13 cellular contexts compared by ENCODE assay signal in genomic region chr12:24852420-24852819, GRCh38.
DNase-seq lines count a peak whose midpoint lies in the region; ATAC-seq, FAIRE-seq and TF ChIP-seq lines count a peak whose summit lies in the region.
"Had no signal": no experiment of that assay in that cellular context is flagged by ENCODE, and none has a peak within 500 bp of the region (broad histone marks: within the 10 kb centered on the region; RNA-seq: fewer than 3 reads in every experiment).

No MANE protein-coding gene starts in this region.

- BruUV-seq in Panc1 (replicated peaks; lab: Mats Ljungman, UMichigan): no TSS peak

- CTCF ChIA-PET in GM10248 (lab: Yijun Ruan, JAX) (interaction anchor here (0.6 to 8.4 kb wide), 15 partner anchors 7 to 276 kb away, joined by 3 to 57 read pairs (median 3); no protein-coding TSS in a partner anchor), Panc1 (lab: Charles Lee) (interaction anchor here (0.6 kb wide), 1 partner anchor 38 kb away, joined by 3 read pairs; no protein-coding TSS in a partner anchor)

- intact Hi-C loops in Panc1 (cut with micrococcal nuclease; ENCODE audit: unreplicated experiment): loop anchor here (10.0 kb wide), 1 partner anchor 282 kb away; no protein-coding TSS in a partner anchor

- TF ChIP-seq CTCF in GM10248 (IDR thresholded peaks at IDR 0.05; ENCODE audit: control extremely low read depth, extremely low read depth, low read depth, missing control alignments): peak; percentile 26
- TF ChIP-seq CTCF in Panc1 (IDR thresholded peaks at IDR 0.05): peak; percentile 61; the same call in 1 of the 2 replicates

- H3K9me3 ChIP-seq in Panc1 (ENCODE audit: control insufficient read depth, insufficient read depth, low read depth, low read length): no peaks in the 10 kb centered on the region
- H3K9me3 ChIP-seq: tibial artery had no signal

- H3K27me3 ChIP-seq in Panc1 (ENCODE audit: control insufficient read depth, insufficient read depth, low read length): peaks cover 8% of the 10 kb centered on the region; the same call in 1 of the 2 replicates
- H3K27me3 ChIP-seq: tibial artery had no signal

- no peaks in the 10 kb centered on the region for H3K36me3 ChIP-seq in Panc1 (ENCODE audit: control insufficient read depth, insufficient read depth, low read length)
- H3K36me3 ChIP-seq: tibial artery had no signal

- peak; percentile 30 for FAIRE-seq in islet of Langerhans (lab: Jason Lieb, UNC)
- FAIRE-seq: frontal cortex had no signal

- H3K27ac ChIP-seq in Panc1 (ENCODE audit: low read length): no peak overlapping the region
- H3K27ac ChIP-seq: tibial artery had no signal

- POLR2A ChIA-PET in GM10248 (lab: Yijun Ruan, JAX) (no interaction called here), Panc1 (lab: Charles Lee) (no interaction called here)

- no peaks in the 10 kb centered on the region for H3K4me1 ChIP-seq in Panc1 (ENCODE audit: control insufficient read depth, insufficient read depth, low read length)
- H3K4me1 ChIP-seq: tibial artery had no signal

- no peak overlapping the region for H3K4me3 ChIP-seq in Panc1 (ENCODE audit: low read depth in 2 of 2, low read length in 2 of 2)
- H3K4me3 ChIP-seq: tibial artery had no signal

- ATAC-seq in Panc1 (no peak), GM18909 (IDR thresholded peaks at IDR 0.05; ENCODE audit: poor library complexity, unreplicated experiment) (no peak), GM19351 (IDR thresholded peaks at IDR 0.05; ENCODE audit: unreplicated experiment) (no peak)

- in situ Hi-C loops in ACHN (cut with HindIII; ENCODE audit: low pct_ligation_motif_present, low pct_unique_long_range_greater_than_20kb, low sequenced_read_pairs): no loop called here
- in situ Hi-C loops in Panc1 (cut with HindIII; ENCODE audit: low pct_unique_long_range_greater_than_20kb, low sequenced_read_pairs): no loop called here

- DNase-seq in ACHN (peak; percentile 41), GM10248 (ENCODE audit: extremely low spot score) (no peak), Panc1 (ENCODE audit: low read depth, low spot score) (no peak), iPS-NIHi11 (ENCODE audit: low spot score) (no peak), LoVo (ENCODE audit: low spot score) (no peak)
- DNase-seq: DMS79 treated with DMSO at 0.1 percent for 48 hours, KG1, naive B cell, tibial artery had no signal
